Comparison of ENCODE assay signal across 24 cellular contexts in the genomic region with DNA sequence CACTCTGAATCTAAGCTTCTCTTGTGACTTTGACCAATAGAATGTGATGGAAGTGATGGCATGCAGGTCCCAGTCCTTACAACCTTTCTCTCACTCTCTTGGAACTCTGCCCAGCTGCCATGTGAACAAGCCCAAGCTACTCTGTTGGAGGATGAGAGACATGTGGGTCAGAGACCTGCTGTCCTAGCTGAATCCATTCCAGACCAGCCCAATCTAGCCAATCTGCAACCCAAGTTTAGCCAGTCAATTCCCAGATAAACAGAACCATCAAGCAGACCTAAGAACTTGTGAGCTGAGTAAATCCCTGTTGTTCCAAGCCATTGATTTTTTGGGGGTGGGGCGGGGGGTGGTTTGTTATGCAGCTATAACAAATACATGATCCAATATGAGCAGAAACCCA.
A peak's percentile ranks its signal among the peaks of the same experiment; 100 is the strongest.
DNase-seq lines count a peak whose midpoint lies in the region; ATAC-seq and TF ChIP-seq lines count a peak whose summit lies in the region.
"Had no signal": no experiment of that assay in that cellular context is flagged by ENCODE, and none has a peak within 500 bp of the region (broad histone marks: within the 10 kb centered on the region; RNA-seq: fewer than 3 reads in every experiment).

No MANE protein-coding gene starts in this region.

- H3K9me3 Mint-ChIP-seq in neural crest cell: no peaks in the 10 kb centered on the region
- H3K9me3 Mint-ChIP-seq: activated CD4-positive, alpha-beta memory T cell treated with anti-CD3 and anti-CD28 coated beads, Interleukin-2, amount 10 ng/mL, durations not matched to agents 7 days and 5 days; nephron progenitor cell; T-helper 1 cell treated with Interleukin-12 subunit alpha and Interleukin-12 subunit beta and Interleukin-4 antibody, amounts not matched to agents 30 μg/mL and 1 μg/mL, for 36 hours had no signal

- no peak overlapping the region for H3K4me3 Mint-ChIP-seq in neural crest cell
- H3K4me3 Mint-ChIP-seq: activated CD4-positive, alpha-beta memory T cell treated with anti-CD3 and anti-CD28 coated beads, Interleukin-2, amount 10 ng/mL, durations not matched to agents 7 days and 5 days; T-helper 1 cell treated with Interleukin-12 subunit alpha and Interleukin-12 subunit beta and Interleukin-4 antibody, amounts not matched to agents 30 μg/mL and 1 μg/mL, for 36 hours had no signal

- no peaks in the 10 kb centered on the region for H3K27me3 Mint-ChIP-seq in neural crest cell (ENCODE audit: low read depth)
- H3K27me3 Mint-ChIP-seq: activated CD4-positive, alpha-beta memory T cell treated with anti-CD3 and anti-CD28 coated beads, Interleukin-2, amount 10 ng/mL, durations not matched to agents 7 days and 5 days had no signal

- TF ChIP-seq CTCF in cardiac fibroblast (IDR thresholded peaks at IDR 0.05; ENCODE audit: low read depth, low read length) (no peak), neural crest cell (conservative IDR thresholded peaks at IDR 0.05) (no peak)

- H3K4me1 Mint-ChIP-seq in neural crest cell: peaks cover 23% of the 10 kb centered on the region

- H3K4me3 ChIP-seq in cardiac fibroblast (replicated peaks in 1 of 2; ENCODE audit: low read depth in 2 of 2, low read length in 2 of 2): no peak overlapping the region
- H3K4me3 ChIP-seq: coronary artery, prostate gland, smooth muscle cell, stomach, upper lobe of right lung had no signal

- no peak for ATAC-seq in SK-N-SH treated with all-trans-retinoic acid at 6 μM for 48 hours
- ATAC-seq: upper lobe of right lung had no signal

- H3K27ac Mint-ChIP-seq in neural crest cell (ENCODE audit: unreplicated experiment): peak overlapping the region; percentile 74
- H3K27ac Mint-ChIP-seq: activated CD4-positive, alpha-beta memory T cell treated with anti-CD3 and anti-CD28 coated beads, Interleukin-2, amount 10 ng/mL, durations not matched to agents 7 days and 5 days; nephron progenitor cell; T-helper 1 cell treated with Interleukin-12 subunit alpha and Interleukin-12 subunit beta and Interleukin-4 antibody, amounts not matched to agents 30 μg/mL and 1 μg/mL, for 36 hours had no signal

- DNase-seq in NCI-H2171 treated with DMSO at 0.1 percent for 48 hours (lab: John Stamatoyannopoulos, UW) (peak; percentile 23), NCI-H2171 (lab: John Stamatoyannopoulos, UW) (no peak), NCI-H446 (lab: John Stamatoyannopoulos, UW) (peak; percentile 33 to 85), cardiac fibroblast (ENCODE audit: low read depth in 2 of 2) (peak; percentile 14 to 18), neural crest cell (ENCODE audit: low read depth, low spot score) (no peak), NCI-H2029 treated with DMSO at 0.1 percent for 48 hours (lab: John Stamatoyannopoulos, UW) (no peak), islet precursor cell (no peak)
- DNase-seq: activated CD4-positive, alpha-beta memory T cell treated with anti-CD3 and anti-CD28 coated beads, Interleukin-2, amount 10 ng/mL, durations not matched to agents 7 days and 5 days; activated CD4-positive, CD25-positive, alpha-beta regulatory T cell; activated naive CD4-positive, alpha-beta T cell treated with anti-CD3 and anti-CD28 coated beads, Interleukin-2, amount 50 U/mL, for 16 hours; activated T-cell treated with anti-CD3 and anti-CD28 coated beads, Interleukin-2, amount 50 U/mL, for 1 hour; H7; NCI-H2029; NCI-H510A; nephron progenitor cell; SHP77 treated with DMSO at 0.1 percent for 48 hours; stimulated activated CD4-positive, alpha-beta T cell treated with anti-CD3 and anti-CD28 coated beads, Interleukin-4, amount 100 ng/mL, for 1 hour; stomach; upper lobe of right lung had no signal

- peaks cover 12% of the 10 kb centered on the region for H3K36me3 Mint-ChIP-seq in neural crest cell (ENCODE audit: low read depth)

TF ChIP-seq in SK-N-SH treated with all-trans-retinoic acid at 6 μM for 48 hours, 23 proteins besides CTCF, POLR2A, EP300 and RAD21:
- TF ChIP-seq, protein P1, sequence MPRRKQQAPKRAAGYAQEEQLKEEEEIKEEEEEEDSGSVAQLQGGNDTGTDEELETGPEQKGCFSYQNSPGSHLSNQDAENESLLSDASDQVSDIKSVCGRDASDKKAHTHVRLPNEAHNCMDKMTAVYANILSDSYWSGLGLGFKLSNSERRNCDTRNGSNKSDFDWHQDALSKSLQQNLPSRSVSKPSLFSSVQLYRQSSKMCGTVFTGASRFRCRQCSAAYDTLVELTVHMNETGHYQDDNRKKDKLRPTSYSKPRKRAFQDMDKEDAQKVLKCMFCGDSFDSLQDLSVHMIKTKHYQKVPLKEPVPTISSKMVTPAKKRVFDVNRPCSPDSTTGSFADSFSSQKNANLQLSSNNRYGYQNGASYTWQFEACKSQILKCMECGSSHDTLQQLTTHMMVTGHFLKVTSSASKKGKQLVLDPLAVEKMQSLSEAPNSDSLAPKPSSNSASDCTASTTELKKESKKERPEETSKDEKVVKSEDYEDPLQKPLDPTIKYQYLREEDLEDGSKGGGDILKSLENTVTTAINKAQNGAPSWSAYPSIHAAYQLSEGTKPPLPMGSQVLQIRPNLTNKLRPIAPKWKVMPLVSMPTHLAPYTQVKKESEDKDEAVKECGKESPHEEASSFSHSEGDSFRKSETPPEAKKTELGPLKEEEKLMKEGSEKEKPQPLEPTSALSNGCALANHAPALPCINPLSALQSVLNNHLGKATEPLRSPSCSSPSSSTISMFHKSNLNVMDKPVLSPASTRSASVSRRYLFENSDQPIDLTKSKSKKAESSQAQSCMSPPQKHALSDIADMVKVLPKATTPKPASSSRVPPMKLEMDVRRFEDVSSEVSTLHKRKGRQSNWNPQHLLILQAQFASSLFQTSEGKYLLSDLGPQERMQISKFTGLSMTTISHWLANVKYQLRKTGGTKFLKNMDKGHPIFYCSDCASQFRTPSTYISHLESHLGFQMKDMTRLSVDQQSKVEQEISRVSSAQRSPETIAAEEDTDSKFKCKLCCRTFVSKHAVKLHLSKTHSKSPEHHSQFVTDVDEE (CRISPR knock-in tag; IDR thresholded peaks at IDR 0.05): no peak
- TF ChIP-seq PPARA (CRISPR knock-in tag; IDR thresholded peaks at IDR 0.05; ENCODE audit: borderline replicate concordance) (no peak), ZNF565 (CRISPR knock-in tag; conservative IDR thresholded peaks at IDR 0.05; ENCODE audit: low read depth) (no peak), ISL1 (CRISPR knock-in tag; IDR thresholded peaks at IDR 0.05) (no peak), CSDC2 (CRISPR knock-in tag; IDR thresholded peaks at IDR 0.05) (no peak), ZFP30 (CRISPR knock-in tag; IDR thresholded peaks at IDR 0.05) (no peak), OSR1 (CRISPR knock-in tag; IDR thresholded peaks at IDR 0.05) (no peak)

Comparison
In these comparisons a context has a peak if more than half of its experiments do, and no peak if none do; other contexts are left out.
1. DNase-seq: peak in NCI-H2171 treated with DMSO at 0.1 percent for 48 hours (single experiment), NCI-H446 (2 of 2) and cardiac fibroblast (2 of 2); none in NCI-H2171 (single experiment), neural crest cell (single experiment), NCI-H2029 treated with DMSO at 0.1 percent for 48 hours (single experiment) and islet precursor cell (single experiment).